ENCODE assay signal across 20 cellular contexts in genomic region chr1:20448626-20449215, GRCh38. TPM values are rescaled to one million over a fixed set of nuclear protein-coding genes. Genes with fewer than 3 reads are reported as not detected.
DNase-seq lines count a peak whose midpoint lies in the region; ATAC-seq, FAIRE-seq and TF ChIP-seq lines count a peak whose summit lies in the region.
"Had no signal": no experiment of that assay in that cellular context is flagged by ENCODE, and none has a peak within 500 bp of the region (broad histone marks: within the 10 kb centered on the region; RNA-seq: fewer than 3 reads in every experiment).

No MANE protein-coding gene starts in this region.

- no peak overlapping the region for H2AFZ ChIP-seq in H1 (ENCODE audit: low read length)

- H3K4me3 ChIP-seq in H1 (ENCODE audit: extremely low read depth in 1 of 4, insufficient read depth in 2 of 4, low read depth in 3 of 4, low read length in 4 of 4) (no peak overlapping the region; a peak in 1 of 8 replicates), body of pancreas (no peak overlapping the region), sigmoid colon (no peak overlapping the region)
- H3K4me3 ChIP-seq: A549, HAP-1, psoas muscle had no signal

- H3K36me3 ChIP-seq in H1 (ENCODE audit: control insufficient read depth in 2 of 4, insufficient read depth in 4 of 4, low read length in 3 of 4): no peaks in the 10 kb centered on the region
- H3K36me3 ChIP-seq in body of pancreas (replicated peaks in 1 of 2; ENCODE audit: insufficient read depth in 1 of 2, low read depth in 2 of 2): no peaks in the 10 kb centered on the region
- no peaks in the 10 kb centered on the region for H3K36me3 ChIP-seq in sigmoid colon
- H3K36me3 ChIP-seq: HAP-1 had no signal

- TF ChIP-seq POLR2A in H1 (IDR thresholded peaks at IDR 0.05; ENCODE audit: control extremely low read depth in 1 of 2, low read depth in 2 of 2, low read length in 2 of 2) (no peak), body of pancreas (IDR thresholded peaks at IDR 0.05) (no peak), sigmoid colon (IDR thresholded peaks at IDR 0.05) (no peak)

- no peak overlapping the region for H3K27ac ChIP-seq in H1 (ENCODE audit: low read depth, low read length)
- no peak overlapping the region for H3K27ac ChIP-seq in body of pancreas
- H3K27ac ChIP-seq in sigmoid colon: no peak overlapping the region
- H3K27ac ChIP-seq: A549, psoas muscle had no signal

- FAIRE-seq in H1 (lab: Jason Lieb, UNC): no peak
- FAIRE-seq: A549 had no signal

- no peak overlapping the region for H3K56ac ChIP-seq in H1 (replicated peaks; ENCODE audit: insufficient read length, low read depth, low read length)

- H3K4me1 ChIP-seq in H1 (replicated peaks in 1 of 4; ENCODE audit: control insufficient read depth in 3 of 4, insufficient read depth in 4 of 4, low read length in 3 of 4): peaks cover 0 to 12% (median 5%) of the 10 kb centered on the region in 4 experiments; a peak in 5 of 7 replicates
- no peaks in the 10 kb centered on the region for H3K4me1 ChIP-seq in body of pancreas
- no peaks in the 10 kb centered on the region for H3K4me1 ChIP-seq in sigmoid colon
- H3K4me1 ChIP-seq: HAP-1, psoas muscle had no signal

- peaks cover 0 to 1% of the 10 kb centered on the region in 2 experiments for H4K20me1 ChIP-seq in H1 (replicated peaks in 1 of 2; ENCODE audit: control insufficient read depth in 1 of 2, insufficient read depth in 2 of 2, low read length in 2 of 2)

- no peak overlapping the region for H2BK120ac ChIP-seq in H1 (replicated peaks; ENCODE audit: low read depth, low read length)

- H3K9ac ChIP-seq in H1 (replicated peaks in 1 of 4; ENCODE audit: extremely low read depth in 1 of 4, low read depth in 3 of 4, low read length in 3 of 4): no peak overlapping the region

- no peak overlapping the region for H3K4ac ChIP-seq in H1 (replicated peaks; ENCODE audit: insufficient read length, low read depth, low read length)

- H3K9me3 ChIP-seq in H1 (ENCODE audit: insufficient read depth in 2 of 2, low read depth in 1 of 2, low read length in 1 of 2) (no peaks in the 10 kb centered on the region), body of pancreas (no peaks in the 10 kb centered on the region), sigmoid colon (no peaks in the 10 kb centered on the region)
- H3K9me3 ChIP-seq: A549, HAP-1, psoas muscle had no signal

- intact Hi-C loops in body of pancreas (cut with DNase I) (no loop called here), sigmoid colon (cut with DNase I) (no loop called here)

- no peak for TF ChIP-seq RAD21 in H1 (IDR thresholded peaks at IDR 0.05 in 1 of 2, conservative IDR thresholded peaks at IDR 0.05 in 1 of 2; ENCODE audit: low read depth in 2 of 2, low read length in 2 of 2)

- H3K23ac ChIP-seq in H1 (ENCODE audit: insufficient read length): no peak overlapping the region

- H3K4me2 ChIP-seq in H1 (ENCODE audit: insufficient read depth in 1 of 2, low read depth in 2 of 2, low read length in 2 of 2): no peak overlapping the region; a peak in 1 of 4 replicates
- H3K4me2 ChIP-seq: A549 had no signal

- CTCF ChIA-PET in H1 (lab: Charles Lee; ENCODE audit: partially characterized antibody): interaction anchor here (0.6 to 8.0 kb wide), 2 partner anchors 17 to 216 kb away, joined by 3 to 45 read pairs; no protein-coding TSS in a partner anchor

- H4K8ac ChIP-seq in H1 (ENCODE audit: extremely low read depth, insufficient read depth, low read length): no peak overlapping the region

- no peak overlapping the region for H3K14ac ChIP-seq in H1 (ENCODE audit: insufficient read length)

- no peak overlapping the region for H4K5ac ChIP-seq in H1 (ENCODE audit: insufficient read length, low read depth, low read length)

- H3K27me3 ChIP-seq in H1 (replicated peaks in 1 of 4; ENCODE audit: control insufficient read depth in 3 of 4, extremely low read depth in 1 of 4, insufficient read depth in 3 of 4, low read length in 3 of 4) (no peaks in the 10 kb centered on the region; a peak in 1 of 7 replicates), body of pancreas (no peaks in the 10 kb centered on the region), sigmoid colon (peaks cover 0 to 6% (median 4%) of the 10 kb centered on the region in 3 donors)

- H2BK20ac ChIP-seq in H1 (ENCODE audit: low read length): no peak overlapping the region

- H2BK12ac ChIP-seq in H1 (ENCODE audit: low read depth, low read length): no peak overlapping the region

- WGBS in H1 (ENCODE audit: extremely low coverage in 1 of 2, insufficient coverage in 1 of 2, insufficient read length in 1 of 2, insufficient replicate concordance in 2 of 2, low coverage in 1 of 2, low lambda C conversion rate in 2 of 2, missing lambda C conversion rate in 1 of 2), 2 experiments: 52% methylated on average over 8 of the region's 10 CpGs; no CpG with 5 or more reads in 1 of the 2 experiments
- 20 to 25% methylated on average over 7 of the region's 10 CpGs for WGBS in body of pancreas, 2 donors
- 48 to 68% methylated on average over 10 of the region's 10 CpGs for WGBS in sigmoid colon, 2 donors

- H3K23me2 ChIP-seq in H1 (ENCODE audit: low read depth, low read length): no peaks in the 10 kb centered on the region

- H3K79me2 ChIP-seq in H1 (ENCODE audit: control insufficient read depth in 1 of 2, insufficient read depth in 2 of 2, low read length in 2 of 2): no peaks in the 10 kb centered on the region

- no peak for ATAC-seq in body of pancreas
- ATAC-seq: A549; activated CD4-positive, CD25-positive, alpha-beta regulatory T cell treated with anti-CD3 and anti-CD28 coated beads, Interleukin-2, amount 50 U/mL, for 24 hours; left ventricle myocardium superior; psoas muscle; stimulated activated effector memory CD8-positive, alpha-beta T cell treated with anti-CD3 and anti-CD28 coated beads, Interleukin-12 subunit alpha, Interleukin-12 subunit beta, amount 100 ng/mL, for 72 hours had no signal

- POLR2A ChIA-PET in H1 (lab: Charles Lee; ENCODE audit: partially characterized antibody): interaction anchor here (1.1 kb wide), 1 partner anchor 9 kb away, joined by 3 read pairs; no protein-coding TSS in a partner anchor

- DNase-seq in NCI-H82 (lab: John Stamatoyannopoulos, UW) (peak; percentile 56), NCI-H82 treated with DMSO at 0.1 percent for 48 hours (lab: John Stamatoyannopoulos, UW; ENCODE audit: unreplicated experiment) (no peak), H1 (ENCODE audit: low read depth in 1 of 2, low spot score in 2 of 2) (no peak), myocyte (ENCODE audit: low read depth) (peak; percentile 17), body of pancreas (no peak), HPDE6-E6E7 (ENCODE audit: extremely low spot score) (no peak), sigmoid colon (no peak)
- DNase-seq in activated CD4-positive, alpha-beta T cell treated with anti-CD3 and anti-CD28 coated beads for 48 hours: no peak
- DNase-seq: central memory CD4-positive, alpha-beta T cell; DMS79; left ventricle myocardium superior; NCI-H1105 treated with DMSO at 0.1 percent for 48 hours; psoas muscle; SIG-M5; stimulated activated CD4-positive, alpha-beta T cell treated with anti-CD3 and anti-CD28 coated beads, Interleukin-12 subunit alpha, Interleukin-12 subunit beta, amount 100 ng/mL, for 4 hours; trophoblast cell had no signal

- H2AK5ac ChIP-seq in H1 (ENCODE audit: low read depth, low read length): no peak overlapping the region

- TF ChIP-seq CTCF in H1 (IDR thresholded peaks at IDR 0.05; ENCODE audit: control extremely low read depth in 1 of 3, insufficient read depth in 1 of 3, low read depth in 1 of 3, low read length in 3 of 3) (no peak), body of pancreas (IDR thresholded peaks at IDR 0.05) (no peak), sigmoid colon (IDR thresholded peaks at IDR 0.05) (no peak)

- no peak overlapping the region; the same call in 1 of the 2 replicates for H2BK5ac ChIP-seq in H1 (ENCODE audit: low read depth, low read length)

- peak overlapping the region; percentile 9 for H4K91ac ChIP-seq in H1 (replicated peaks; ENCODE audit: insufficient read length, low read length)

- no peak for TF ChIP-seq EP300 in H1 (IDR thresholded peaks at IDR 0.05; ENCODE audit: borderline replicate concordance in 1 of 2, low read depth in 2 of 2, low read length in 2 of 2)
- TF ChIP-seq EP300 in sigmoid colon (IDR thresholded peaks at IDR 0.05): no peak

- H3K79me1 ChIP-seq in H1 (ENCODE audit: low read depth, low read length): no peaks in the 10 kb centered on the region

- H3K18ac ChIP-seq in H1 (ENCODE audit: extremely low read depth, low read length): no peak overlapping the region

- H2BK15ac ChIP-seq in H1 (ENCODE audit: low read length): no peak overlapping the region

TF ChIP-seq in H1, 55 proteins besides CTCF, POLR2A, EP300 and RAD21 (continues in another document):
- TF ChIP-seq CBX8 (IDR thresholded peaks at IDR 0.05; ENCODE audit: borderline replicate concordance, low read depth, low read length) (no peak), EGR1 (IDR thresholded peaks at IDR 0.05; ENCODE audit: borderline replicate concordance, low read depth, low read length) (no peak)

RNA-seq across cellular contexts. Expression of gene CAMK2N1, which starts 37.3 kb away (rescaled TPM):
- 5.6 and 7.4 TPM in 2 replicates for total RNA-seq in H1 (2021; fragmentation: NEBNext Ultra II Directional; extraction: Animal tissue kit (Norgen Biotek cat#: 25700))
- polyA plus RNA-seq in H1 (2011; rRNA removed) (1.8 and 2.3 TPM in 2 replicates), sigmoid colon (100 to 1,000 TPM in 2 of 3 donors, 10 to 100 TPM in 1; 43.9 to 247 (median 231) TPM)
- polyA plus RNA-seq in H1 (2011; cell fraction: cytosol; rRNA removed): 2.2 TPM
- 2.4 TPM for polyA plus RNA-seq in H1 (2011; cell fraction: nucleus; rRNA removed)
- polyA plus RNA-seq in H1 (2012, experiment 1 of 2): 4.4 to 6.6 TPM (median 4.5 TPM) in 4 replicates
- polyA plus RNA-seq in H1 (2012, experiment 2 of 2): 3.6 TPM
- polyA plus RNA-seq in H1 (2013, experiment 1 of 2): 8.6 TPM
- 8.6 TPM for polyA plus RNA-seq in H1 (2013, experiment 2 of 2)
- 0.34 and 0.41 TPM in 2 replicates for polyA minus RNA-seq in H1 (2011; rRNA and poly(A)+ RNA removed)
- 2.3 TPM for polyA minus RNA-seq in H1 (2011; cell fraction: cytosol; rRNA and poly(A)+ RNA removed)
- polyA minus RNA-seq in H1 (2011; cell fraction: nucleus; rRNA and poly(A)+ RNA removed): 1.4 TPM
- total RNA-seq in myocyte (8.4 and 11.4 TPM in 2 replicates), body of pancreas (1 to 10 TPM; 5.3 to 5.4 TPM), sigmoid colon (10 to 100 TPM; 18.3 to 31.9 (median 28.0) TPM)
- 13.6 TPM for polyA plus RNA-seq in myocyte (2012)

RNA-seq across cellular contexts. Expression of gene MUL1, which starts 59.2 kb away (rescaled TPM):
- total RNA-seq in H1 (2021; fragmentation: NEBNext Ultra II Directional; extraction: Animal tissue kit (Norgen Biotek cat#: 25700)): 16.4 and 16.9 TPM in 2 replicates
- polyA plus RNA-seq in H1 (2011; rRNA removed) (20.5 and 20.8 TPM in 2 replicates), sigmoid colon (10 to 100 TPM in 1 of 3 donors, 1 to 10 TPM in 2; 4.8 to 30.3 (median 9.2) TPM)
- 17.4 TPM for polyA plus RNA-seq in H1 (2011; cell fraction: cytosol; rRNA removed)
- 20.6 TPM for polyA plus RNA-seq in H1 (2011; cell fraction: nucleus; rRNA removed)
- polyA plus RNA-seq in H1 (2012, experiment 1 of 2): 12.0 to 19.7 TPM (median 17.1 TPM) in 4 replicates
- polyA plus RNA-seq in H1 (2012, experiment 2 of 2): 22.2 TPM
- 17.9 TPM for polyA plus RNA-seq in H1 (2013, experiment 1 of 2)
- 20.4 TPM for polyA plus RNA-seq in H1 (2013, experiment 2 of 2)
- polyA minus RNA-seq in H1 (2011; rRNA and poly(A)+ RNA removed): 21.6 and 22.8 TPM in 2 replicates
- 10.4 TPM for polyA minus RNA-seq in H1 (2011; cell fraction: cytosol; rRNA and poly(A)+ RNA removed)
- 13.4 TPM for polyA minus RNA-seq in H1 (2011; cell fraction: nucleus; rRNA and poly(A)+ RNA removed)
- total RNA-seq in myocyte (37.6 and 42.4 TPM in 2 replicates), body of pancreas (10 to 100 TPM; 18.7 to 20.4 TPM), sigmoid colon (10 to 100 TPM; 26.8 to 34.1 (median 32.6) TPM)
- 40.5 TPM for polyA plus RNA-seq in myocyte (2012)

Comparison
In these comparisons a context has a peak if more than half of its experiments do, and no peak if none do; other contexts are left out.
1. DNase-seq: peak in NCI-H82 (single experiment) and myocyte (single experiment); none in NCI-H82 treated with DMSO at 0.1 percent for 48 hours (single experiment), H1 (0 of 2), body of pancreas (0 of 4), HPDE6-E6E7 (single experiment), sigmoid colon (single experiment) and activated CD4-positive, alpha-beta T cell treated with anti-CD3 and anti-CD28 coated beads for 48 hours (single experiment).